Comparison of ENCODE assay signal across 15 cellular contexts in the genomic region with DNA sequence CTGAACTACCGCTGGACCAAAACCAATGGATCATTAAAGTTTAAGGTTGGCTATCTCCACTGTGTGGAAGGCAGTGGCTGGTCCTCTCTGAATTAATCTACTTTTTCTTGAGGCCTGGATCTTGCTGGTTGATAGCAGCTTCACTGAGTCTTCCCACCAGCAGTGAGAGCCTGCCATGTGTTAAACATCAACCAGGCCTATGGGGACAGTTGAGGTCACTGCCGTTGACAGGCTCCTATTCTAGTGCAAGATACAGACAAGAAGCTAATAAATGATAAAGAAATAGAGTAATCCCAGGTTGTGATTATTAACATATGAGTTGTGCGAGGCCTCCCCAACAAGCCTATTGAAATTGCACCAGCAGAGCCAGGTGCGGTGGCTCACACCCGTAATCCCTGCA. TPM values are rescaled to one million over a fixed set of nuclear protein-coding genes. Genes with fewer than 3 reads are reported as not detected.
DNase-seq lines count a peak whose midpoint lies in the region; ATAC-seq and TF ChIP-seq lines count a peak whose summit lies in the region.
"Had no signal": no experiment of that assay in that cellular context is flagged by ENCODE, and none has a peak within 500 bp of the region (broad histone marks: within the 10 kb centered on the region; RNA-seq: fewer than 3 reads in every experiment).

No MANE protein-coding gene starts in this region.

- peak overlapping the region; percentile 54 for H2BK5ac ChIP-seq in trophoblast cell (ENCODE audit: low read depth, low read length, poor library complexity)

- H3K18ac ChIP-seq in trophoblast cell (ENCODE audit: low read length), result no peak overlapping the region

- H3K4me2 ChIP-seq in HCT116 (ENCODE audit: low read length), result peak overlapping the region; percentile 64
- H3K4me2 ChIP-seq in trophoblast cell (ENCODE audit: low read length), result no peak overlapping the region
- H3K4me2 ChIP-seq: BLaER1 treated with 17β-estradiol and CSF1 and Interleukin-3, amounts not matched to agents 10 nM and 100 nM had no signal

- WGBS in trophoblast cell (ENCODE audit: extremely low coverage, insufficient coverage, insufficient read length), result no CpG with 5 or more reads among the region's 5 CpGs

- no peak overlapping the region for H2AK5ac ChIP-seq in trophoblast cell (ENCODE audit: low read length)

- no peak overlapping the region for H3K4ac ChIP-seq in trophoblast cell (ENCODE audit: low read depth, low read length)

- no peaks in the 10 kb centered on the region for H3K36me3 ChIP-seq in HCT116 (ENCODE audit: control insufficient read depth in 1 of 2, insufficient read depth in 2 of 2, low read length in 2 of 2)
- H3K36me3 ChIP-seq in trophoblast cell (ENCODE audit: control insufficient read depth in 1 of 2, insufficient read depth in 2 of 2, low read length in 2 of 2), result no peaks in the 10 kb centered on the region
- H3K36me3 ChIP-seq in Peyer's patch, result no peaks in the 10 kb centered on the region
- H3K36me3 ChIP-seq: BLaER1 treated with 17β-estradiol and CSF1 and Interleukin-3, amounts not matched to agents 10 nM and 100 nM had no signal

- H3K79me2 ChIP-seq in HCT116 (ENCODE audit: insufficient read depth, low read length) (no peaks in the 10 kb centered on the region), trophoblast cell (ENCODE audit: control insufficient read depth, insufficient read depth, low read length, poor library complexity) (no peaks in the 10 kb centered on the region)

- H4K8ac ChIP-seq in trophoblast cell (ENCODE audit: low read depth, low read length), result peak overlapping the region; percentile 31

- no peak for ATAC-seq in HCT116
- ATAC-seq in HG03457 (IDR thresholded peaks at IDR 0.05; ENCODE audit: unreplicated experiment), result no peak

- no peaks in the 10 kb centered on the region for H3K9me2 ChIP-seq in HCT116 (ENCODE audit: insufficient read depth)

- DNase-seq in HCT116 (ENCODE audit: low read depth, low spot score) (no peak), trophoblast cell (no peak), Peyer's patch (no peak), NCI-H748 (lab: John Stamatoyannopoulos, UW; ENCODE audit: unreplicated experiment) (no peak), iPS-NIHi7 (ENCODE audit: extremely low spot score) (no peak)
- DNase-seq: ACHN; CD4-positive, alpha-beta T cell; DND-41; GDM1; GM23248 had no signal

- RAD21 ChIA-PET in HCT116 (lab: Charles Lee; ENCODE audit: low non-redundant PET in 1 of 2, low total read pairs in 2 of 2, uncharacterized antibody in 2 of 2, unreplicated experiment in 2 of 2), result no interaction called here

- H3K4me1 ChIP-seq in HCT116 (ENCODE audit: control insufficient read depth in 1 of 2, insufficient read depth in 2 of 2, low read length in 2 of 2) (peaks cover 24 to 30% of the 10 kb centered on the region in 2 experiments), trophoblast cell (ENCODE audit: control insufficient read depth in 1 of 2, insufficient read depth in 2 of 2, low read length in 2 of 2) (peaks cover 11 to 14% of the 10 kb centered on the region in 2 experiments), Peyer's patch (no peaks in the 10 kb centered on the region)

- POLR2A ChIA-PET in HCT116 (lab: Charles Lee), result interaction anchor here (1.0 kb wide), 1 partner anchor 23 kb away, joined by 5 read pairs; a partner anchor contains a TSS

- H4K91ac ChIP-seq in trophoblast cell (ENCODE audit: low read depth, low read length), result peak overlapping the region; percentile 47

- TF ChIP-seq POLR2A in HCT116 (IDR thresholded peaks at IDR 0.05; ENCODE audit: borderline replicate concordance, extremely low read depth, insufficient read depth, insufficient read length), result no peak
- no peak for TF ChIP-seq POLR2A in Peyer's patch (IDR thresholded peaks at IDR 0.05)

- H4K12ac ChIP-seq in trophoblast cell (ENCODE audit: low read depth, low read length), result no peak overlapping the region

- peak overlapping the region; percentile 17 for H3K14ac ChIP-seq in trophoblast cell (ENCODE audit: low read length)

- no peaks in the 10 kb centered on the region for H3K9me3 ChIP-seq in HCT116 (ENCODE audit: control insufficient read depth in 1 of 2, insufficient read depth in 1 of 2, low read depth in 1 of 2, low read length in 2 of 2)
- no peaks in the 10 kb centered on the region for H3K9me3 ChIP-seq in trophoblast cell (ENCODE audit: insufficient read depth, low read depth, low read length)
- H3K9me3 ChIP-seq in Peyer's patch, result no peaks in the 10 kb centered on the region
- H3K9me3 ChIP-seq: BLaER1 treated with 17β-estradiol and CSF1 and Interleukin-3, amounts not matched to agents 10 nM and 100 nM had no signal

- CTCF ChIA-PET in HCT116 (lab: Charles Lee), result no interaction called here

- 0 out of 2 replicates have a peak overlapping the region, but pooled peaks have one; percentile 43 for H3K9ac ChIP-seq in HCT116 (ENCODE audit: low read length)
- H3K9ac ChIP-seq in trophoblast cell (ENCODE audit: low read length), result no peak overlapping the region
- H3K9ac ChIP-seq: BLaER1 treated with 17β-estradiol and CSF1 and Interleukin-3, amounts not matched to agents 10 nM and 100 nM; GM23248 had no signal

- BruUV-seq in HCT116 (replicated peaks; lab: Mats Ljungman, UMichigan), result no TSS peak

- H2BK120ac ChIP-seq in trophoblast cell (ENCODE audit: insufficient read depth, low read length, poor library complexity), result peak overlapping the region; percentile 79

- no peak overlapping the region for H3K23ac ChIP-seq in trophoblast cell (ENCODE audit: low read length)

- peaks cover 14% of the 10 kb centered on the region for H3K79me1 ChIP-seq in trophoblast cell (ENCODE audit: low read length)

- peak overlapping the region; percentile 86 for H2BK12ac ChIP-seq in trophoblast cell (ENCODE audit: low read length)

- peak overlapping the region; percentile 46 for H3K27ac ChIP-seq in C4-2B
- peak overlapping the region; percentile 51; the same call in 1 of the 2 replicates for H3K27ac ChIP-seq in HCT116 (ENCODE audit: low read depth, low read length)
- peak overlapping the region; percentile 41 for H3K27ac ChIP-seq in VCaP
- H3K27ac ChIP-seq in trophoblast cell (ENCODE audit: low read depth, low read length), result no peak overlapping the region
- no peak overlapping the region for H3K27ac ChIP-seq in Peyer's patch
- H3K27ac ChIP-seq: BLaER1 treated with 17β-estradiol and CSF1 and Interleukin-3, amounts not matched to agents 10 nM and 100 nM; GM23248 had no signal

- intact Hi-C loops in HCT116 (cut with micrococcal nuclease), result loop anchor here (5.0 kb wide), 1 partner anchor 182 kb away; no protein-coding TSS in a partner anchor

- H2AFZ ChIP-seq in HCT116 (ENCODE audit: low read depth, low read length, poor library complexity, severe bottlenecking) (peak overlapping the region; percentile 93), trophoblast cell (ENCODE audit: insufficient read depth, low read length, poor library complexity) (no peak overlapping the region)
- H2AFZ ChIP-seq: GM23248 had no signal

- H3K27me3 ChIP-seq in HCT116 (ENCODE audit: insufficient read depth, low read length) (no peaks in the 10 kb centered on the region), trophoblast cell (ENCODE audit: insufficient read depth, low read length) (no peaks in the 10 kb centered on the region), Peyer's patch (no peaks in the 10 kb centered on the region)
- H3K27me3 ChIP-seq: BLaER1 treated with 17β-estradiol and CSF1 and Interleukin-3, amounts not matched to agents 10 nM and 100 nM had no signal

- no peak for TF ChIP-seq CTCF in C4-2B (conservative IDR thresholded peaks at IDR 0.05)
- no peak for TF ChIP-seq CTCF in HCT116 (IDR thresholded peaks at IDR 0.05 in 2 of 3, conservative IDR thresholded peaks at IDR 0.05 in 1 of 3; ENCODE audit: borderline replicate concordance in 1 of 3, insufficient read depth in 1 of 3, low read depth in 2 of 3, low read length in 2 of 3)
- TF ChIP-seq CTCF in VCaP (conservative IDR thresholded peaks at IDR 0.05), result no peak
- no peak for TF ChIP-seq CTCF in Peyer's patch (IDR thresholded peaks at IDR 0.05)

- no peak for TF ChIP-seq RAD21 in HCT116 (IDR thresholded peaks at IDR 0.05; ENCODE audit: low read depth)

- H4K20me1 ChIP-seq in HCT116 (ENCODE audit: insufficient read depth), result no peaks in the 10 kb centered on the region
- H4K20me1 ChIP-seq: BLaER1 treated with 17β-estradiol and CSF1 and Interleukin-3, amounts not matched to agents 10 nM and 100 nM had no signal

- H3K4me3 ChIP-seq in HCT116 (replicated peaks in 1 of 2; ENCODE audit: low read depth in 1 of 2, low read length in 2 of 2), result no peak overlapping the region
- no peak overlapping the region for H3K4me3 ChIP-seq in trophoblast cell (ENCODE audit: low read depth, low read length)
- no peak overlapping the region for H3K4me3 ChIP-seq in Peyer's patch
- H3K4me3 ChIP-seq: BLaER1 treated with 17β-estradiol and CSF1 and Interleukin-3, amounts not matched to agents 10 nM and 100 nM; GM23248 had no signal

TF ChIP-seq in HCT116, 20 proteins besides CTCF, POLR2A, EP300 and RAD21:
- no peak for TF ChIP-seq CBX3 (IDR thresholded peaks at IDR 0.05; ENCODE audit: low read depth)
- 0 out of 2 replicates have a peak, but pooled peaks have one; percentile 16 for TF ChIP-seq ZFX (IDR thresholded peaks at IDR 0.05)

RNA-seq across cellular contexts. Expression of a gene that starts 23.5 kb away (rescaled TPM):
- 6.9 TPM for total RNA-seq in HCT116 (2021; ENCODE audit: unreplicated experiment)
- 3.5 and 4.1 TPM in 2 replicates for polyA plus RNA-seq in HCT116 (2012)
- 278 and 294 TPM in 2 replicates for polyA plus RNA-seq in trophoblast cell (2013)
- not detected for total RNA-seq in Peyer's patch
- total RNA-seq: CD4-positive, alpha-beta T cell had no signal
- polyA plus RNA-seq: IgD-negative memory B cell had no signal

Comparison
In these comparisons a context has a peak if more than half of its experiments do, and no peak if none do; other contexts are left out.
1. H3K27ac ChIP-seq: peak in C4-2B (single experiment), HCT116 (single experiment) and VCaP (single experiment); none in trophoblast cell (single experiment) and Peyer's patch (0 of 4).